Comparison of ENCODE assay signal across 9 cellular contexts in genomic region chr4:95450294-95450693, GRCh38.
"Had no signal": no experiment of that assay in that cellular context is flagged by ENCODE, and none has a peak within 500 bp of the region (broad histone marks: within the 10 kb centered on the region; RNA-seq: fewer than 3 reads in every experiment).

No MANE protein-coding gene starts in this region.

- DNase-seq: IMR-90, KBM-7, KG1 had no signal

- H3K36me3 Mint-ChIP-seq: IgD-negative memory B cell had no signal

- H3K27me3 Mint-ChIP-seq: IgD-negative memory B cell had no signal

- H3K4me1 Mint-ChIP-seq: IgD-negative memory B cell had no signal

- ATAC-seq: HepG2, K562 had no signal

- H3K4me3 ChIP-seq: K562 had no signal

- H3K4me2 ChIP-seq: KMS-11 had no signal

- H3K4me3 Mint-ChIP-seq: IgD-negative memory B cell had no signal

- FAIRE-seq: HepG2, HTR-8/SVneo, K562 had no signal

- H3K9ac ChIP-seq: KMS-11 had no signal

- H3K27ac Mint-ChIP-seq: IgD-negative memory B cell had no signal

- H3K27ac ChIP-seq: HL-60, KMS-11 had no signal
